In genomic region chr2:219435701-219436100, GRCh38 we compare ENCODE assay signal across 1 cellular context.
TF ChIP-seq lines count a peak whose summit lies in the region.

No MANE protein-coding gene starts in this region.

TF ChIP-seq in HepG2, 621 proteins besides CTCF, POLR2A, EP300 and RAD21:
- no peak for TF ChIP-seq ZNF792 (CRISPR knock-in tag; IDR thresholded peaks at IDR 0.05)
- 0 out of 2 replicates have a peak, but pooled peaks have one; percentile 18 for TF ChIP-seq ZFP91 (CRISPR knock-in tag; IDR thresholded peaks at IDR 0.05; ENCODE audit: borderline replicate concordance)
TF ChIP-seq in HepG2: peak in this region for 1.
